18 cellular contexts compared by ENCODE assay signal in genomic region chr4:169279111-169279510, GRCh38. TPM values are rescaled to one million over a fixed set of nuclear protein-coding genes. Genes with fewer than 3 reads are reported as not detected.
A peak's percentile ranks its signal among the peaks of the same experiment; 100 is the strongest.
DNase-seq lines count a peak whose midpoint lies in the region; ATAC-seq and TF ChIP-seq lines count a peak whose summit lies in the region.
"Had no signal": no experiment of that assay in that cellular context is flagged by ENCODE, and none has a peak within 500 bp of the region (broad histone marks: within the 10 kb centered on the region; RNA-seq: fewer than 3 reads in every experiment).

No MANE protein-coding gene starts in this region.

- H3K36me3 Mint-ChIP-seq in HFFc6 (ENCODE audit: low read depth): no peaks in the 10 kb centered on the region
- H3K36me3 Mint-ChIP-seq in brain: no peaks in the 10 kb centered on the region
- no peaks in the 10 kb centered on the region for H3K36me3 Mint-ChIP-seq in osteocyte (ENCODE audit: unreplicated experiment)

- H3K4me3 Mint-ChIP-seq in HFFc6 (no peak overlapping the region), brain (no peak overlapping the region), osteocyte (ENCODE audit: unreplicated experiment) (no peak overlapping the region)
- H3K4me3 Mint-ChIP-seq: GM23338 had no signal

- peak overlapping the region; percentile 1; the same call in 1 of the 2 replicates for H3K27ac Mint-ChIP-seq in HFFc6
- peak overlapping the region in 3 of 5 experiments; percentile 1 to 8 (median 5) for H3K27ac Mint-ChIP-seq in brain
- H3K27ac Mint-ChIP-seq in osteocyte (ENCODE audit: unreplicated experiment): peak overlapping the region; percentile 73
- H3K27ac Mint-ChIP-seq: GM23338 had no signal

- H3K27me3 Mint-ChIP-seq in HFFc6 (ENCODE audit: insufficient read depth) (no peaks in the 10 kb centered on the region; the same call in 1 of the 2 replicates), brain (peaks cover 3% of the 10 kb centered on the region), osteocyte (ENCODE audit: unreplicated experiment) (no peaks in the 10 kb centered on the region)

- DNase-seq in HFFc6: no peak
- DNase-seq in fibroblast of peridontal ligament (ENCODE audit: extremely low read depth): peak; percentile 94
- DNase-seq in osteocyte (ENCODE audit: extremely low spot score, unreplicated experiment): no peak
- DNase-seq in C1 segment of cervical spinal cord (lab: John Stamatoyannopoulos, UW): no peak
- DNase-seq in DMS153 treated with DMSO at 0.1 percent for 48 hours (lab: John Stamatoyannopoulos, UW; ENCODE audit: unreplicated experiment): no peak
- DNase-seq: DMS 273 treated with DMSO at 0.1 percent for 48 hours, GF-D8, NCI-H1694 treated with DMSO at 0.1 percent for 48 hours, NCI-H510A, NCI-H82, PC-9, SIG-M5 had no signal

- ATAC-seq in GM21367 (IDR thresholded peaks at IDR 0.05; ENCODE audit: unreplicated experiment) (no peak), GM19035 (IDR thresholded peaks at IDR 0.05; ENCODE audit: unreplicated experiment) (no peak)
- ATAC-seq: GM23338, HCT116, K562 had no signal

- TF ChIP-seq CTCF in HFFc6 (IDR thresholded peaks at IDR 0.05) (no peak), brain (conservative IDR thresholded peaks at IDR 0.05) (no peak), osteocyte (IDR thresholded peaks at IDR 0.05) (no peak)

- H3K4me1 Mint-ChIP-seq in HFFc6 (ENCODE audit: low read depth): peaks cover 55% of the 10 kb centered on the region
- peaks cover 18% of the 10 kb centered on the region for H3K4me1 Mint-ChIP-seq in brain
- peaks cover 18% of the 10 kb centered on the region for H3K4me1 Mint-ChIP-seq in osteocyte (ENCODE audit: unreplicated experiment)

- H3K9me3 Mint-ChIP-seq in HFFc6 (no peaks in the 10 kb centered on the region), brain (no peaks in the 10 kb centered on the region), osteocyte (ENCODE audit: unreplicated experiment) (no peaks in the 10 kb centered on the region)
- H3K9me3 Mint-ChIP-seq: GM23338 had no signal

RNA-seq across cellular contexts. Expression of gene SH3RF1, which starts 8.4 kb away (rescaled TPM):
- total RNA-seq in HFFc6 (2021; fragmentation: NEBNext Ultra II Directional; extraction: Animal tissue kit (Norgen Biotek cat#: 25700)): 10 to 100 TPM; 54.5 to 67.1 (median 57.1) TPM
- polyA plus RNA-seq in brain (ENCODE audit: insufficient read depth, low read depth, low replicate concordance): 7.1 TPM
- 27.6 and 31.8 TPM in 2 replicates for total RNA-seq in osteocyte

Comparison
In these comparisons a context has a peak if more than half of its experiments do, and no peak if none do; other contexts are left out.
1. H3K27ac Mint-ChIP-seq: peak in every context shown above with its lines; median percentile 73 in osteocyte; 5 in brain; 1 in HFFc6.